In genomic region chr5:152181461-152181860, GRCh38 we compare ENCODE assay signal across 25 cellular contexts.
"Had no signal": no experiment of that assay in that cellular context is flagged by ENCODE, and none has a peak within 500 bp of the region (broad histone marks: within the 10 kb centered on the region; RNA-seq: fewer than 3 reads in every experiment).

No MANE protein-coding gene starts in this region.

- H3K36me3 ChIP-seq: left ventricle myocardium inferior, neural progenitor cell, neutrophil, stomach, thyroid gland, transverse colon, upper lobe of left lung, vagina had no signal

- H3K4me2 ChIP-seq: neural progenitor cell had no signal

- H3K9me3 ChIP-seq: neutrophil, testis, thyroid gland, transverse colon, vagina had no signal

- DNase-seq: islet precursor cell; left ventricle myocardium inferior; mesendoderm; naive B cell; natural killer cell; nephron progenitor cell; occipital lobe; right cardiac atrium; stimulated activated CD4-positive, alpha-beta T cell treated with anti-CD3 and anti-CD28 coated beads, Interleukin-12 subunit alpha, Interleukin-12 subunit beta, amount 100 ng/mL, for 4 hours; stimulated activated CD4-positive, alpha-beta T cell treated with anti-CD3 and anti-CD28 coated beads, Interleukin-15, amount 100 ng/mL, for 24 hours; stimulated activated CD4-positive, alpha-beta T cell treated with anti-CD3 and anti-CD28 coated beads, Interleukin-2, amount 100 ng/mL, for 24 hours; stimulated activated CD4-positive, alpha-beta T cell treated with anti-CD3 and anti-CD28 coated beads, Interleukin-4, amount 100 ng/mL, for 1 hour; stimulated activated naive B cell treated with anti-CD40 and anti-IgM and Interleukin-4, amounts not matched to agents 10 μg/mL and 1 μg/mL and 100 μg/mL, for 72 hours; stimulated activated naive CD8-positive, alpha-beta T cell treated with anti-CD3 and anti-CD28 coated beads, Interleukin-15, Interleukin-2, amounts not matched to agents 100 U/mL and 50 U/mL, for 24 hours; stomach; testis; thyroid gland; transverse colon; upper lobe of left lung had no signal

- H3K4me1 ChIP-seq: neural progenitor cell, testis, thyroid gland, transverse colon, upper lobe of left lung, vagina had no signal

- H3K27me3 ChIP-seq: neural progenitor cell, neutrophil, stomach, testis, thyroid gland, transverse colon, upper lobe of left lung, vagina had no signal

- H2AFZ ChIP-seq: neural progenitor cell, parathyroid adenoma had no signal

- H3K4me3 ChIP-seq: left ventricle myocardium inferior, lung, neural progenitor cell, skin epidermis, stomach, testis, thyroid gland, transverse colon, upper lobe of left lung, vagina had no signal

- H3K27ac ChIP-seq: left ventricle myocardium inferior, neural progenitor cell, neutrophil, parathyroid adenoma, skin epidermis, stomach, testis, thyroid gland, transverse colon, upper lobe of left lung, vagina had no signal

- H3K79me2 ChIP-seq: parathyroid adenoma had no signal
